Comparison of ENCODE assay signal across 2 cellular contexts in the genomic region with DNA sequence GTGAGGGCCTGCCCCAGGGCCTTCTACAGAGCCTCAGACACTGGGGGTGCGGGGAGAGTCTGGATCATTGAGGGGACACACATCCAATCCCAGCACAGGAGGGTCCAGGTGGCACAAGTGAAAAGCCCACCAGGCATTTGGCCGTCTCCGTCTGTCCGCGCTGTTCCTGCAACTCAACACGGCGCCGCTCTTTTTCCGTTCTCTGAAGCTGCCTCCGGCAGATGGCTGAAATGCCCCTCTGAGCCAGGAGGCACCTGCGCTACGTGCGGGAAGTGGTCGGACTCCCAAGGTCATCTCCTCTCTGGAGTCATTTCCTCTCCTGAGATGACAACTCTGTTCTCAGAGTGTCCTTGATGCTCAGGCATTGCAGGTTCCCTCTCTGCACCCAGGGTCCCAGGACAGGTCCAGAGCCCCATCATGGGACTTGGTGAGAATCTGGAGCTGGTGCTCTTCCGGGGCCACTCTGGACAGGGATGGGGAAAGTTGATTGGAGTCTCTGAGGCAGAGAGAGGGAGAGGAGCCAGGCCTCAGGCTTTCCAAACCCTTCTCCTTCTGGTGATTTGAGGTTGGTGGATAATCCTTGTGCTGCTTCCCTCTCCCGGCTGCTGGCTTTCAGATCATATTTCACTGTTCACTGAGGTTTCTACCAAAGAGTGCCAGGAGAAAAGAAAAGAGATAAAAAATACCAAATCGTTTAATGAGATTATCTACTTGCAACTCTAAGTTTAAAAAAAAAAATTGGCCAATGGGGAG.
TF ChIP-seq lines count a peak whose summit lies in the region.

No MANE protein-coding gene starts in this region.

TF ChIP-seq in SK-N-SH treated with all-trans-retinoic acid at 6 μM for 48 hours, 23 proteins besides CTCF, POLR2A, EP300 and RAD21 (continued from another document):
- TF ChIP-seq, protein P1, sequence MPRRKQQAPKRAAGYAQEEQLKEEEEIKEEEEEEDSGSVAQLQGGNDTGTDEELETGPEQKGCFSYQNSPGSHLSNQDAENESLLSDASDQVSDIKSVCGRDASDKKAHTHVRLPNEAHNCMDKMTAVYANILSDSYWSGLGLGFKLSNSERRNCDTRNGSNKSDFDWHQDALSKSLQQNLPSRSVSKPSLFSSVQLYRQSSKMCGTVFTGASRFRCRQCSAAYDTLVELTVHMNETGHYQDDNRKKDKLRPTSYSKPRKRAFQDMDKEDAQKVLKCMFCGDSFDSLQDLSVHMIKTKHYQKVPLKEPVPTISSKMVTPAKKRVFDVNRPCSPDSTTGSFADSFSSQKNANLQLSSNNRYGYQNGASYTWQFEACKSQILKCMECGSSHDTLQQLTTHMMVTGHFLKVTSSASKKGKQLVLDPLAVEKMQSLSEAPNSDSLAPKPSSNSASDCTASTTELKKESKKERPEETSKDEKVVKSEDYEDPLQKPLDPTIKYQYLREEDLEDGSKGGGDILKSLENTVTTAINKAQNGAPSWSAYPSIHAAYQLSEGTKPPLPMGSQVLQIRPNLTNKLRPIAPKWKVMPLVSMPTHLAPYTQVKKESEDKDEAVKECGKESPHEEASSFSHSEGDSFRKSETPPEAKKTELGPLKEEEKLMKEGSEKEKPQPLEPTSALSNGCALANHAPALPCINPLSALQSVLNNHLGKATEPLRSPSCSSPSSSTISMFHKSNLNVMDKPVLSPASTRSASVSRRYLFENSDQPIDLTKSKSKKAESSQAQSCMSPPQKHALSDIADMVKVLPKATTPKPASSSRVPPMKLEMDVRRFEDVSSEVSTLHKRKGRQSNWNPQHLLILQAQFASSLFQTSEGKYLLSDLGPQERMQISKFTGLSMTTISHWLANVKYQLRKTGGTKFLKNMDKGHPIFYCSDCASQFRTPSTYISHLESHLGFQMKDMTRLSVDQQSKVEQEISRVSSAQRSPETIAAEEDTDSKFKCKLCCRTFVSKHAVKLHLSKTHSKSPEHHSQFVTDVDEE (CRISPR knock-in tag; IDR thresholded peaks at IDR 0.05) = no peak
- TF ChIP-seq, protein P2, sequence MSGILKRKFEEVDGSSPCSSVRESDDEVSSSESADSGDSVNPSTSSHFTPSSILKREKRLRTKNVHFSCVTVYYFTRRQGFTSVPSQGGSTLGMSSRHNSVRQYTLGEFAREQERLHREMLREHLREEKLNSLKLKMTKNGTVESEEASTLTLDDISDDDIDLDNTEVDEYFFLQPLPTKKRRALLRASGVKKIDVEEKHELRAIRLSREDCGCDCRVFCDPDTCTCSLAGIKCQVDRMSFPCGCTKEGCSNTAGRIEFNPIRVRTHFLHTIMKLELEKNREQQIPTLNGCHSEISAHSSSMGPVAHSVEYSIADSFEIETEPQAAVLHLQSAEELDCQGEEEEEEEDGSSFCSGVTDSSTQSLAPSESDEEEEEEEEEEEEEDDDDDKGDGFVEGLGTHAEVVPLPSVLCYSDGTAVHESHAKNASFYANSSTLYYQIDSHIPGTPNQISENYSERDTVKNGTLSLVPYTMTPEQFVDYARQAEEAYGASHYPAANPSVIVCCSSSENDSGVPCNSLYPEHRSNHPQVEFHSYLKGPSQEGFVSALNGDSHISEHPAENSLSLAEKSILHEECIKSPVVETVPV (CRISPR knock-in tag; IDR thresholded peaks at IDR 0.05) = no peak
- TF ChIP-seq BACH2 (CRISPR knock-in tag; IDR thresholded peaks at IDR 0.05; ENCODE audit: borderline replicate concordance) = no peak
- no peak for TF ChIP-seq OSR1 (CRISPR knock-in tag; IDR thresholded peaks at IDR 0.05)
- TF ChIP-seq ZNF565 (CRISPR knock-in tag; conservative IDR thresholded peaks at IDR 0.05; ENCODE audit: low read depth) = no peak
- TF ChIP-seq ZFP3 (CRISPR knock-in tag; IDR thresholded peaks at IDR 0.05) = no peak

TF ChIP-seq in SK-N-SH, 30 proteins besides CTCF, POLR2A, EP300 and RAD21 (continued from another document):
- TF ChIP-seq, protein P3, sequence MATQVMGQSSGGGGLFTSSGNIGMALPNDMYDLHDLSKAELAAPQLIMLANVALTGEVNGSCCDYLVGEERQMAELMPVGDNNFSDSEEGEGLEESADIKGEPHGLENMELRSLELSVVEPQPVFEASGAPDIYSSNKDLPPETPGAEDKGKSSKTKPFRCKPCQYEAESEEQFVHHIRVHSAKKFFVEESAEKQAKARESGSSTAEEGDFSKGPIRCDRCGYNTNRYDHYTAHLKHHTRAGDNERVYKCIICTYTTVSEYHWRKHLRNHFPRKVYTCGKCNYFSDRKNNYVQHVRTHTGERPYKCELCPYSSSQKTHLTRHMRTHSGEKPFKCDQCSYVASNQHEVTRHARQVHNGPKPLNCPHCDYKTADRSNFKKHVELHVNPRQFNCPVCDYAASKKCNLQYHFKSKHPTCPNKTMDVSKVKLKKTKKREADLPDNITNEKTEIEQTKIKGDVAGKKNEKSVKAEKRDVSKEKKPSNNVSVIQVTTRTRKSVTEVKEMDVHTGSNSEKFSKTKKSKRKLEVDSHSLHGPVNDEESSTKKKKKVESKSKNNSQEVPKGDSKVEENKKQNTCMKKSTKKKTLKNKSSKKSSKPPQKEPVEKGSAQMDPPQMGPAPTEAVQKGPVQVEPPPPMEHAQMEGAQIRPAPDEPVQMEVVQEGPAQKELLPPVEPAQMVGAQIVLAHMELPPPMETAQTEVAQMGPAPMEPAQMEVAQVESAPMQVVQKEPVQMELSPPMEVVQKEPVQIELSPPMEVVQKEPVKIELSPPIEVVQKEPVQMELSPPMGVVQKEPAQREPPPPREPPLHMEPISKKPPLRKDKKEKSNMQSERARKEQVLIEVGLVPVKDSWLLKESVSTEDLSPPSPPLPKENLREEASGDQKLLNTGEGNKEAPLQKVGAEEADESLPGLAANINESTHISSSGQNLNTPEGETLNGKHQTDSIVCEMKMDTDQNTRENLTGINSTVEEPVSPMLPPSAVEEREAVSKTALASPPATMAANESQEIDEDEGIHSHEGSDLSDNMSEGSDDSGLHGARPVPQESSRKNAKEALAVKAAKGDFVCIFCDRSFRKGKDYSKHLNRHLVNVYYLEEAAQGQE (IDR thresholded peaks at IDR 0.05; ENCODE audit: low read depth, low read length) = no peak
- TF ChIP-seq TEAD4 (IDR thresholded peaks at IDR 0.05; ENCODE audit: borderline replicate concordance, insufficient read depth) (no peak), RCOR1 (IDR thresholded peaks at IDR 0.05; ENCODE audit: low read length) (no peak), EZH2phosphoT487 (IDR thresholded peaks at IDR 0.05; ENCODE audit: borderline replicate concordance, low read depth) (no peak), TCF12 (IDR thresholded peaks at IDR 0.05) (no peak), FOSL2 (IDR thresholded peaks at IDR 0.05; ENCODE audit: borderline replicate concordance, low read depth) (no peak), RXRA (IDR thresholded peaks at IDR 0.05; ENCODE audit: borderline replicate concordance, low read depth) (no peak), GABPA (IDR thresholded peaks at IDR 0.05; ENCODE audit: low read depth) (no peak), POLR2AphosphoS5 (IDR thresholded peaks at IDR 0.05; ENCODE audit: low read depth, low read length) (no peak)
- TF ChIP-seq, protein P4, sequence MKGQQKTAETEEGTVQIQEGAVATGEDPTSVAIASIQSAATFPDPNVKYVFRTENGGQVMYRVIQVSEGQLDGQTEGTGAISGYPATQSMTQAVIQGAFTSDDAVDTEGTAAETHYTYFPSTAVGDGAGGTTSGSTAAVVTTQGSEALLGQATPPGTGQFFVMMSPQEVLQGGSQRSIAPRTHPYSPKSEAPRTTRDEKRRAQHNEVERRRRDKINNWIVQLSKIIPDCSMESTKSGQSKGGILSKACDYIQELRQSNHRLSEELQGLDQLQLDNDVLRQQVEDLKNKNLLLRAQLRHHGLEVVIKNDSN (IDR thresholded peaks at IDR 0.05; ENCODE audit: borderline replicate concordance, low read depth) = no peak
